Comparison of ENCODE assay signal across 19 cellular contexts in the genomic region with DNA sequence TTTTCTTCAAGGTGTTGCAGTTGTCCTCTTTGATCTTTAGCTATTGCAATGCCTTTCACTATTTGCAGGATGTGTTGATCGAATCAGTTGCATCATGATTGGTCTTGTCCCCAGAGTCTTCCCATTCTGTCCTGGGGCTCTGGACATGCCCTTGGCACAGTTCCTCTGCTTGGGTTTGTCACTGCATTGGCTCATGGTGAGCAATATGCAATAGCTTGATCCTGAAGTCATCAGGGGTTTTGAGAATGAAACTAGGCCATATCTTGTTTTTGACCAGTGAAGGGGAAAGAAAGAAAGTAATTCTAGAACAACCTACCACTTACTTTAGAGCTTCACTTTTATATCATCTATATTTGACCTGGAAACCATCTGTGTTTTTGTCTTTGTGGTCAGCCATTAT.
DNase-seq lines count a peak whose midpoint lies in the region; ATAC-seq lines count a peak whose summit lies in the region.
"Had no signal": no experiment of that assay in that cellular context is flagged by ENCODE, and none has a peak within 500 bp of the region (broad histone marks: within the 10 kb centered on the region; RNA-seq: fewer than 3 reads in every experiment).

No MANE protein-coding gene starts in this region.

- H3K4me1 ChIP-seq in GM23248 (ENCODE audit: insufficient read depth), result 0 out of 2 replicates have a peak, but pooled peaks cover 5% of the 10 kb centered on the region

- H3K36me3 ChIP-seq in GM23248 (ENCODE audit: low read depth), result no peaks in the 10 kb centered on the region

- H3K9ac ChIP-seq in GM23248, result no peak overlapping the region
- H3K9ac ChIP-seq: SK-N-SH had no signal

- no peak overlapping the region for H3K27ac ChIP-seq in GM23248
- H3K27ac ChIP-seq: C4-2B had no signal

- no peaks in the 10 kb centered on the region for H3K27me3 ChIP-seq in GM23248 (replicated peaks; ENCODE audit: insufficient read depth)

- H3K4me2 ChIP-seq in GM23248 (ENCODE audit: unreplicated experiment), result no peak overlapping the region
- H3K4me2 ChIP-seq: SK-N-SH had no signal

- H4K20me1 ChIP-seq in GM23248 (ENCODE audit: insufficient read depth), result no peaks in the 10 kb centered on the region

- H3K9me2 ChIP-seq in GM23248 (ENCODE audit: insufficient read depth), result no peaks in the 10 kb centered on the region
- H3K9me2 ChIP-seq: SK-N-SH had no signal

- H2AFZ ChIP-seq in GM23248, result no peak overlapping the region

- DNase-seq in GM23248 (peak; percentile 53), RKO (ENCODE audit: low spot score) (peak; percentile 9), fibroblast of peridontal ligament (ENCODE audit: extremely low read depth) (peak; percentile 18), NCI-H524 treated with DMSO at 0.1 percent for 48 hours (lab: John Stamatoyannopoulos, UW) (no peak), Ammon's horn (ENCODE audit: low spot score) (no peak), NCI-H1417 (lab: John Stamatoyannopoulos, UW) (no peak)
- DNase-seq: COR-L47, KG1, MM.1S, NCI-H1105, NCI-H187, NCI-H446, NCI-H748 treated with DMSO at 0.1 percent for 48 hours, Right ventricle myocardium superior, SK-N-SH had no signal

- no peaks in the 10 kb centered on the region for H3K9me3 ChIP-seq in GM23248 (ENCODE audit: low read depth)
- H3K9me3 ChIP-seq: SK-N-SH had no signal

- H3F3A ChIP-seq in GM23248 (ENCODE audit: insufficient read depth), result no peaks in the 10 kb centered on the region

- in situ Hi-C loops in GM23248 (cut with MboI), result no loop called here

- no peak for ATAC-seq in HG03520 (IDR thresholded peaks at IDR 0.05; ENCODE audit: unreplicated experiment)
- ATAC-seq: HCT116, Panc1 had no signal

- H3K79me2 ChIP-seq in GM23248 (ENCODE audit: insufficient read depth), result no peaks in the 10 kb centered on the region

- 79 to 80% methylated on average over 1 of the region's 1 CpG for WGBS in GM23248 (ENCODE audit: low coverage in 1 of 2, low lambda C conversion rate in 2 of 2, missing lambda C conversion rate in 2 of 2), 2 experiments

- no peak overlapping the region for H3K4me3 ChIP-seq in GM23248

Comparison
In these comparisons a context has a peak if more than half of its experiments do, and no peak if none do; other contexts are left out.
1. DNase-seq: peak in GM23248 (single experiment), RKO (single experiment) and fibroblast of peridontal ligament (single experiment); none in NCI-H524 treated with DMSO at 0.1 percent for 48 hours (single experiment), Ammon's horn (single experiment) and NCI-H1417 (0 of 3).